In the genomic region with DNA sequence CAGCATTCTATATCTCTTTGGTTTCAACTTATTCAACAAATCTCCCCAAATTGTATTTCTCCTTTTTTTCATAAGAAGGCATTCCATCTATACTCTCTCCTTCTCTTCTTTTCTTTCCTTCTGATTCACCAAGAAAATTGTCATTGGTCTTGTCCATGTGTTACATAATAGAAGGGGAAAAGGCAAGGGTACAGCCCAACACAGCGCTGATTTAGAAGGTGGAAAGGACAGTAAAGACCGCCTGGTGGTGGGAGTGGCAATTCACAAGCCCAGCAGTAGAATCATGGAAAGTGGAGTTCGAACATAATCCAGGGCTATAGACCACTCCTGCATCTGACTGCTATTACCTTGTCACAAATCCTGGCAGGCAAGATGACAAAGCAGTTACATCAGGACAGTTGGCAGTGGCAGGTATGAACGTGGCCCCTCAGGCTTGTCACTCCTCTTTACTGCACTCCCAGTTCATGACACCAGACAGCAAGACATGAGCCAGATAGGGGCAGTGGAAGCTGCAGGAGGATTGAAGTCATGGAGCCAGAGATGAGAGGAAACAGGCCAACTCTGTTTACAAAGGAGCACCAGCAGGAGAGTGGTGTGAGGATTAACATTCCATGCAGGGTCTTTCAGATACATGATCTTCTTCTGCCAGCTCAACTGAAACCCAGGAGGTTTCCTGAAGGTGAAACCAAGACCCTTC, we compare ENCODE assay signal across 15 cellular contexts. TPM values are rescaled to one million over a fixed set of nuclear protein-coding genes. Genes with fewer than 3 reads are reported as not detected.
DNase-seq lines count a peak whose midpoint lies in the region; ATAC-seq and TF ChIP-seq lines count a peak whose summit lies in the region.
"Had no signal": no experiment of that assay in that cellular context is flagged by ENCODE, and none has a peak within 500 bp of the region (broad histone marks: within the 10 kb centered on the region; RNA-seq: fewer than 3 reads in every experiment).

No MANE protein-coding gene starts in this region.

- H3K9me3 Mint-ChIP-seq in CD8-positive, alpha-beta T cell = no peaks in the 10 kb centered on the region
- no peaks in the 10 kb centered on the region for H3K9me3 Mint-ChIP-seq in nephron progenitor cell

- no peak for DNase-seq in CD8-positive, alpha-beta T cell
- DNase-seq in IMR-90 (no peak), ecto neural progenitor cell (ENCODE audit: low spot score) (peak; percentile 49), nephron progenitor cell (no peak), stomach (no peak), esophagus squamous epithelium (lab: John Stamatoyannopoulos, UW) (no peak)
- DNase-seq: body of pancreas; hippocampal formation; lower lobe of right lung; Peyer's patch; stimulated activated CD4-positive, alpha-beta T cell treated with anti-CD3 and anti-CD28 coated beads, Interleukin-2, amount 100 ng/mL, for 24 hours; stimulated activated naive CD4-positive, alpha-beta T cell had no signal

- H4K91ac ChIP-seq in IMR-90 (ENCODE audit: insufficient read depth, low read depth, low read length) = peak overlapping the region; percentile 32; the same call in 1 of the 2 replicates

- peaks cover 34% of the 10 kb centered on the region for H3K4me1 Mint-ChIP-seq in CD8-positive, alpha-beta T cell (ENCODE audit: low read depth)
- peaks cover 61% of the 10 kb centered on the region for H3K4me1 Mint-ChIP-seq in nephron progenitor cell

- no peak overlapping the region for H2AFZ ChIP-seq in IMR-90 (replicated peaks; ENCODE audit: low read length, poor library complexity)

- 0 out of 2 replicates have a peak, but pooled peaks cover 6% of the 10 kb centered on the region for H4K20me1 ChIP-seq in IMR-90 (ENCODE audit: insufficient read depth, low read length)

- CTCF ChIA-PET in CD8-positive, alpha-beta T cell (lab: Charles Lee) = interaction anchor here (0.6 to 4.7 kb wide), 5 partner anchors 45 to 157 kb away, joined by 3 to 18 read pairs (median 5); no protein-coding TSS in a partner anchor
- CTCF ChIA-PET in IMR-90 (lab: Yijun Ruan, JAX) = no interaction called here

- peaks cover 29% of the 10 kb centered on the region for H3K36me3 Mint-ChIP-seq in CD8-positive, alpha-beta T cell
- H3K36me3 Mint-ChIP-seq in nephron progenitor cell (ENCODE audit: low read depth) = no peaks in the 10 kb centered on the region

- no peak overlapping the region for H3K4me3 ChIP-seq in CD8-positive, alpha-beta T cell (ENCODE audit: low read depth, low read length)
- H3K4me3 ChIP-seq in IMR-90 (ENCODE audit: insufficient read depth, low read depth, low read length) = no peak overlapping the region
- no peak overlapping the region for H3K4me3 ChIP-seq in stomach
- no peak overlapping the region for H3K4me3 ChIP-seq in esophagus squamous epithelium
- H3K4me3 ChIP-seq: body of pancreas, lower lobe of right lung, Peyer's patch, prostate gland had no signal

- H2BK15ac ChIP-seq in IMR-90 (ENCODE audit: low read depth, low read length) = peak overlapping the region; percentile 44; the same call in 2 of the 3 replicates

- H3K79me1 ChIP-seq in IMR-90 (ENCODE audit: low read depth in 1 of 2, low read length in 2 of 2) = peaks cover 0 to 24% of the 10 kb centered on the region in 2 experiments; a peak in 2 of 4 replicates

- no TSS peak for BruUV-seq in IMR-90 (replicated peaks; lab: Mats Ljungman, UMichigan)

- H3K4me3 Mint-ChIP-seq in CD8-positive, alpha-beta T cell = peak overlapping the region; percentile 36
- no peak overlapping the region for H3K4me3 Mint-ChIP-seq in nephron progenitor cell

- peak overlapping the region; percentile 11; the same call in 1 of the 2 replicates for H2BK120ac ChIP-seq in IMR-90 (ENCODE audit: low read depth, low read length)

- TF ChIP-seq RAD21 in IMR-90 (IDR thresholded peaks at IDR 0.05; ENCODE audit: low read length) = no peak

- no peak overlapping the region for H3K9ac ChIP-seq in IMR-90 (ENCODE audit: low read depth, low read length)

- H2AK9ac ChIP-seq in IMR-90 (replicated peaks; ENCODE audit: low read depth, low read length, poor library complexity) = no peak overlapping the region

- H3K14ac ChIP-seq in IMR-90 (replicated peaks; ENCODE audit: low read depth, low read length) = no peak overlapping the region

- TF ChIP-seq POLR2A in IMR-90 (IDR thresholded peaks at IDR 0.05; ENCODE audit: low read depth, low read length) = no peak
- TF ChIP-seq POLR2A in stomach (IDR thresholded peaks at IDR 0.05) = no peak
- no peak for TF ChIP-seq POLR2A in esophagus squamous epithelium (IDR thresholded peaks at IDR 0.05)

- H3K27me3 Mint-ChIP-seq in CD8-positive, alpha-beta T cell (ENCODE audit: low read depth) = no peaks in the 10 kb centered on the region
- H3K27me3 Mint-ChIP-seq in nephron progenitor cell (ENCODE audit: low read depth, poor library complexity) = peaks cover 7% of the 10 kb centered on the region

- dilution Hi-C loops in IMR-90 (cut with HindIII; ENCODE audit: low sequenced_read_pairs, unreplicated experiment) = no loop called here

- ATAC-seq in CD8-positive, alpha-beta T cell = no peak
- ATAC-seq in IMR-90 (ENCODE audit: low read depth) (no peak), GM19463 (IDR thresholded peaks at IDR 0.05; ENCODE audit: unreplicated experiment) (no peak), GM19324 (IDR thresholded peaks at IDR 0.05; ENCODE audit: low FRiP score, unreplicated experiment) (no peak)
- ATAC-seq: body of pancreas, lower lobe of right lung had no signal

- H2BK5ac ChIP-seq in IMR-90 (ENCODE audit: low read depth, low read length, poor library complexity, severe bottlenecking) = no peak overlapping the region

- TF ChIP-seq EP300 in stomach (IDR thresholded peaks at IDR 0.05) = no peak

- no peak overlapping the region; the same call in 1 of the 2 replicates for H2BK20ac ChIP-seq in IMR-90 (ENCODE audit: low read depth, low read length)

- no peaks in the 10 kb centered on the region for H3K9me3 ChIP-seq in CD8-positive, alpha-beta T cell (ENCODE audit: low read length)
- H3K9me3 ChIP-seq in IMR-90 (ENCODE audit: control insufficient read depth, insufficient read depth, low read length) = no peaks in the 10 kb centered on the region
- H3K9me3 ChIP-seq in stomach = no peaks in the 10 kb centered on the region
- no peaks in the 10 kb centered on the region for H3K9me3 ChIP-seq in esophagus squamous epithelium
- H3K9me3 ChIP-seq: body of pancreas, lower lobe of right lung, Peyer's patch, prostate gland had no signal

- intact Hi-C loops in CD8-positive, alpha-beta T cell (cut with DNase I, micrococcal nuclease) = loop anchor here (2.0 to 10.0 kb wide), 4 partner anchors 14 to 907 kb away; a partner anchor contains a TSS
- intact Hi-C loops in IMR-90 (cut with micrococcal nuclease) = loop anchor here (5.0 kb wide), 1 partner anchor 242 kb away; a partner anchor contains a TSS
- intact Hi-C loops in stomach (cut with DNase I; ENCODE audit: low total_unique reads) = no loop called here
- intact Hi-C loops in esophagus squamous epithelium (cut with DNase I) = loop anchor here (5.0 kb wide), 2 partner anchors 58 to 158 kb away; no protein-coding TSS in a partner anchor

- H3K4me1 ChIP-seq in CD8-positive, alpha-beta T cell (ENCODE audit: insufficient read depth, low read length) = peaks cover 22% of the 10 kb centered on the region
- H3K4me1 ChIP-seq in IMR-90 (ENCODE audit: control insufficient read depth, insufficient read depth, low read length) (peaks cover 6% of the 10 kb centered on the region), stomach (peaks cover 18 to 51% (median 39%) of the 10 kb centered on the region in 4 donors), esophagus squamous epithelium (peaks cover 6 to 57% (median 17%) of the 10 kb centered on the region in 3 donors)
- H3K4me1 ChIP-seq: prostate gland had no signal

- peak overlapping the region; percentile 68; the same call in 1 of the 2 replicates for H2AK5ac ChIP-seq in IMR-90 (ENCODE audit: low read depth, low read length)

- H3K27ac Mint-ChIP-seq in CD8-positive, alpha-beta T cell = peak overlapping the region; percentile 38
- H3K27ac Mint-ChIP-seq in nephron progenitor cell = peak overlapping the region; percentile 13

- no peak overlapping the region for H4K5ac ChIP-seq in IMR-90 (ENCODE audit: low read depth, low read length)

- POLR2A ChIA-PET in CD8-positive, alpha-beta T cell (lab: Charles Lee) = interaction anchor here (0.6 kb wide), 1 partner anchor 59 kb away, joined by 3 read pairs; no protein-coding TSS in a partner anchor
- POLR2A ChIA-PET in IMR-90 (lab: Charles Lee; ENCODE audit: unreplicated experiment) = no interaction called here

- H3K23ac ChIP-seq in IMR-90 (ENCODE audit: low read depth, low read length) = no peak overlapping the region

- H3K36me3 ChIP-seq in CD8-positive, alpha-beta T cell (ENCODE audit: insufficient read depth, low read length) = no peaks in the 10 kb centered on the region
- H3K36me3 ChIP-seq in IMR-90 (ENCODE audit: control insufficient read depth, insufficient read depth, low read length) (no peaks in the 10 kb centered on the region), stomach (no peaks in the 10 kb centered on the region), esophagus squamous epithelium (no peaks in the 10 kb centered on the region)
- H3K36me3 ChIP-seq: lower lobe of right lung, Peyer's patch, prostate gland had no signal

- H3K9me1 ChIP-seq in IMR-90 (ENCODE audit: insufficient read depth, low read length) = 0 out of 2 replicates have a peak, but pooled peaks cover 5% of the 10 kb centered on the region

- WGBS in IMR-90 (ENCODE audit: extremely low coverage in 2 of 2, insufficient read length in 1 of 2), 2 experiments = 100% methylated on average over 1 of the region's 4 CpGs; no CpG with 5 or more reads in 1 of the 2 experiments
- WGBS in stomach, 5 donors = 86 to 89% (median 88%) methylated on average over 4 of the region's 4 CpGs
- 66 to 79% methylated on average over 3 to 4 of the region's 4 CpGs for WGBS in esophagus squamous epithelium, 2 donors

- H4K8ac ChIP-seq in IMR-90 (ENCODE audit: low read depth in 2 of 2, low read length in 2 of 2) = no peak overlapping the region

- in situ Hi-C loops in IMR-90 (cut with MboI; ENCODE audit: low sequenced_read_pairs) = loop anchor here (5.0 to 10.0 kb wide), 2 partner anchors 158 to 240 kb away; a partner anchor contains a TSS

- no peaks in the 10 kb centered on the region for H3K27me3 ChIP-seq in CD8-positive, alpha-beta T cell (ENCODE audit: insufficient read depth, low read length)
- H3K27me3 ChIP-seq in IMR-90 (ENCODE audit: control insufficient read depth, insufficient read depth, low read length) = no peaks in the 10 kb centered on the region
- no peaks in the 10 kb centered on the region for H3K27me3 ChIP-seq in stomach
- no peaks in the 10 kb centered on the region for H3K27me3 ChIP-seq in esophagus squamous epithelium
- H3K27me3 ChIP-seq: body of pancreas, Peyer's patch had no signal

- no peak for TF ChIP-seq CTCF in CD8-positive, alpha-beta T cell (IDR thresholded peaks at IDR 0.05)
- no peak for TF ChIP-seq CTCF in IMR-90 (conservative IDR thresholded peaks at IDR 0.05; ENCODE audit: low read depth, low read length)
- TF ChIP-seq CTCF in nephron progenitor cell (IDR thresholded peaks at IDR 0.05) = no peak
- no peak for TF ChIP-seq CTCF in stomach (IDR thresholded peaks at IDR 0.05)
- no peak for TF ChIP-seq CTCF in esophagus squamous epithelium (IDR thresholded peaks at IDR 0.05)

- H3K4me2 ChIP-seq in IMR-90 (ENCODE audit: low read depth, low read length) = no peak overlapping the region

- no peak overlapping the region for H3K56ac ChIP-seq in IMR-90 (ENCODE audit: extremely low read depth, insufficient read depth, low read length)

- no peak overlapping the region for H3K27ac ChIP-seq in CD8-positive, alpha-beta T cell (ENCODE audit: low read depth, low read length)
- H3K27ac ChIP-seq in IMR-90 (ENCODE audit: insufficient read depth, low read length) = no peak overlapping the region
- peak overlapping the region in 1 of 5 donors; percentile 94 for H3K27ac ChIP-seq in stomach
- H3K27ac ChIP-seq in esophagus squamous epithelium = no peak overlapping the region
- H3K27ac ChIP-seq: body of pancreas, lower lobe of right lung, Peyer's patch, prostate gland had no signal

- 0 out of 2 replicates have a peak overlapping the region, but pooled peaks have one; percentile 4 for H3K4ac ChIP-seq in IMR-90 (ENCODE audit: low read depth, low read length)

- no peak overlapping the region for H3K18ac ChIP-seq in IMR-90 (ENCODE audit: low read depth, low read length)

RNA-seq across cellular contexts. Expression of a gene that starts 2.1 kb away (rescaled TPM):
- 1,000 to 10,000 TPM; 3,739 to 3,807 TPM for total RNA-seq in CD8-positive, alpha-beta T cell
- total RNA-seq in IMR-90 (2012; rRNA removed) = 4.4 and 5.0 TPM in 2 replicates
- polyA plus RNA-seq in IMR-90 (2012; rRNA removed) = 12.6 and 14.2 TPM in 2 replicates
- polyA plus RNA-seq in IMR-90 (2012; cell fraction: cytosol; rRNA removed) = 3.5 and 6.8 TPM in 2 replicates
- 29.5 and 108 TPM in 2 replicates for polyA plus RNA-seq in IMR-90 (2012; cell fraction: nucleus; rRNA removed; ENCODE audit: low replicate concordance)
- total RNA-seq in stomach = 10 to 100 TPM in 4 of 5 donors, 1 to 10 TPM in 1; 7.8 to 77.0 (median 34.1) TPM
- polyA plus RNA-seq in stomach = 10 to 100 TPM in 2 of 3 donors, 1 to 10 TPM in 1; 9.5 to 13.6 (median 11.2) TPM
- 10 to 100 TPM in 1 of 4 donors, 1 to 10 TPM in 3; 4.2 to 21.7 (median 7.7) TPM for total RNA-seq in esophagus squamous epithelium

Comparison
In these comparisons a context has a peak if more than half of its experiments do, and no peak if none do; other contexts are left out.
1. RNA of a gene that starts 2.1 kb away (total RNA-seq): 3,739 to 3,807 TPM in CD8-positive, alpha-beta T cell; 7.8 to 77.0 TPM in stomach, 4.2 to 21.7 TPM in esophagus squamous epithelium and 4.4 to 5.0 TPM in IMR-90; every median in the first group is over 10 times any median in the second.